In the genomic region with DNA sequence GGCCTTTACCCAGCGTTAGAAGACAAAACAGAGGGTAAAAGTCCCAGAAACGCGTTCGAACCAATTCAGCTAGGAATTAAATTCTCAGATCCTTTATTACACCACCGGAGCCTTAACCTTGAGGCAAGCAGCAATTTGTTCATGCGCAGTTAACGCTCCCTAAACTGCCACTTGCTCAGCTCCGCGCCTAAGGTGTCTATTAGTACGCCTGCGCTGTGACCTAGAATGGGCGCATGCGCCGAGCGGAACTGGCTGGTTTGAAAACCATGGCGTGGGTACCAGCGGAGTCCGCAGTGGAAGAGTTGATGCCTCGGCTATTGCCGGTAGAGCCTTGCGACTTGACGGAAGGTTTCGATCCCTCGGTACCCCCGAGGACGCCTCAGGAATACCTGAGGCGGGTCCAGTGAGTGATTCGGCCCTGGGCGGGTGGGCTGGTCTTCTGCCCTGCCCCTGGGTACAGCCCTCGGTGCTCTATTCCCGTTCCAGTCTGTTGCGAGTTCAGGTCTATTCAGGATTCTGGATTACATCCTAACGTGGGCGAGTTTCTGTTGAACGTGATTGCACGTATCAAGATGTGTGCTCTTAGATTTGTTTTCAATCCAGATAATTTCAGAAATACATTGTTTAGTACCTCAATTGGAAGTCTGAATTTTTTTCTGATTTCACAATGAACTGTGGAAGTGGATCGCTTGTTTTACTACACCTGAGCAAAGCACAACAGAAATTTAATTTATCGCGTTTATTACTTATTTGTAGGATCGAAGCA, we compare ENCODE assay signal across 1 cellular context.
TF ChIP-seq lines count a peak whose summit lies in the region.

A gene with protein sequence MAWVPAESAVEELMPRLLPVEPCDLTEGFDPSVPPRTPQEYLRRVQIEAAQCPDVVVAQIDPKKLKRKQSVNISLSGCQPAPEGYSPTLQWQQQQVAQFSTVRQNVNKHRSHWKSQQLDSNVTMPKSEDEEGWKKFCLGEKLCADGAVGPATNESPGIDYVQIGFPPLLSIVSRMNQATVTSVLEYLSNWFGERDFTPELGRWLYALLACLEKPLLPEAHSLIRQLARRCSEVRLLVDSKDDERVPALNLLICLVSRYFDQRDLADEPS (plus strand): TSS at position 251 of the 766 bp plus-strand sequence. CDS start 16 bp downstream, at position 267.

TF ChIP-seq in HepG2, 621 proteins besides CTCF, POLR2A, EP300 and RAD21 (continued from another document and continues in another):
- TF ChIP-seq, protein P1, sequence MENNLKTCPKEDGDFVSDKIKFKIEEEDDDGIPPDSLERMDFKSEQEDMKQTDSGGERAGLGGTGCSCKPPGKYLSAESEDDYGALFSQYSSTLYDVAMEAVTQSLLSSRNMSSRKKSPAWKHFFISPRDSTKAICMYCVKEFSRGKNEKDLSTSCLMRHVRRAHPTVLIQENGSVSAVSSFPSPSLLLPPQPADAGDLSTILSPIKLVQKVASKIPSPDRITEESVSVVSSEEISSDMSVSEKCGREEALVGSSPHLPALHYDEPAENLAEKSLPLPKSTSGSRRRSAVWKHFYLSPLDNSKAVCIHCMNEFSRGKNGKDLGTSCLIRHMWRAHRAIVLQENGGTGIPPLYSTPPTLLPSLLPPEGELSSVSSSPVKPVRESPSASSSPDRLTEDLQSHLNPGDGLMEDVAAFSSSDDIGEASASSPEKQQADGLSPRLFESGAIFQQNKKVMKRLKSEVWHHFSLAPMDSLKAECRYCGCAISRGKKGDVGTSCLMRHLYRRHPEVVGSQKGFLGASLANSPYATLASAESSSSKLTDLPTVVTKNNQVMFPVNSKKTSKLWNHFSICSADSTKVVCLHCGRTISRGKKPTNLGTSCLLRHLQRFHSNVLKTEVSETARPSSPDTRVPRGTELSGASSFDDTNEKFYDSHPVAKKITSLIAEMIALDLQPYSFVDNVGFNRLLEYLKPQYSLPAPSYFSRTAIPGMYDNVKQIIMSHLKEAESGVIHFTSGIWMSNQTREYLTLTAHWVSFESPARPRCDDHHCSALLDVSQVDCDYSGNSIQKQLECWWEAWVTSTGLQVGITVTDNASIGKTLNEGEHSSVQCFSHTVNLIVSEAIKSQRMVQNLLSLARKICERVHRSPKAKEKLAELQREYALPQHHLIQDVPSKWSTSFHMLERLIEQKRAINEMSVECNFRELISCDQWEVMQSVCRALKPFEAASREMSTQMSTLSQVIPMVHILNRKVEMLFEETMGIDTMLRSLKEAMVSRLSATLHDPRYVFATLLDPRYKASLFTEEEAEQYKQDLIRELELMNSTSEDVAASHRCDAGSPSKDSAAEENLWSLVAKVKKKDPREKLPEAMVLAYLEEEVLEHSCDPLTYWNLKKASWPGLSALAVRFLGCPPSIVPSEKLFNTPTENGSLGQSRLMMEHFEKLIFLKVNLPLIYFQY (CRISPR knock-in tag; IDR thresholded peaks at IDR 0.05; ENCODE audit: borderline replicate concordance): peak; percentile 83; the same call in 1 of the 2 replicates
- TF ChIP-seq HIVEP1 (CRISPR knock-in tag; IDR thresholded peaks at IDR 0.05) (0 out of 2 replicates have a peak, but pooled peaks have one; percentile 77), ZNF83 (CRISPR knock-in tag; IDR thresholded peaks at IDR 0.05; ENCODE audit: borderline replicate concordance) (peak; percentile 99; the same call in 1 of the 2 replicates), ZNF558 (CRISPR knock-in tag; IDR thresholded peaks at IDR 0.05; ENCODE audit: borderline replicate concordance) (no peak), JUND (CRISPR knock-in tag; IDR thresholded peaks at IDR 0.05) (no peak; the same call in 1 of the 2 replicates), BRD4 (CRISPR knock-in tag; IDR thresholded peaks at IDR 0.05) (peak; percentile 93), CBX1 (IDR thresholded peaks at IDR 0.05; ENCODE audit: low read depth) (peak; percentile 98), POLR2G (IDR thresholded peaks at IDR 0.05; ENCODE audit: low read depth, low read length) (peak; percentile 100), DNMT3B (CRISPR knock-in tag; conservative IDR thresholded peaks at IDR 0.05) (peak; percentile 83; the same call in 1 of the 2 replicates), ADNP (CRISPR knock-in tag; IDR thresholded peaks at IDR 0.05) (no peak), NCOA1 (CRISPR knock-in tag; IDR thresholded peaks at IDR 0.05) (peak; percentile 89; the same call in 1 of the 2 replicates), GTF3A (CRISPR knock-in tag; conservative IDR thresholded peaks at IDR 0.05) (0 out of 2 replicates have a peak, but pooled peaks have one; percentile 29), NFATC3 (CRISPR knock-in tag; IDR thresholded peaks at IDR 0.05) (peak; percentile 96), ZNF724P (CRISPR knock-in tag; IDR thresholded peaks at IDR 0.05; ENCODE audit: borderline replicate concordance) (peak; percentile 85; the same call in 1 of the 2 replicates), NR3C1 (CRISPR knock-in tag; IDR thresholded peaks at IDR 0.05) (no peak), ISX (CRISPR knock-in tag; conservative IDR thresholded peaks at IDR 0.05) (no peak; the same call in 1 of the 2 replicates), CEBPG (CRISPR knock-in tag; IDR thresholded peaks at IDR 0.05) (peak; percentile 61; the same call in 1 of the 2 replicates), MED13 (CRISPR knock-in tag; IDR thresholded peaks at IDR 0.05) (peak; percentile 86), ZNF7 (CRISPR knock-in tag; IDR thresholded peaks at IDR 0.05) (no peak), SMARCC2 (IDR thresholded peaks at IDR 0.05) (no peak), ZFP90 (CRISPR knock-in tag; IDR thresholded peaks at IDR 0.05; ENCODE audit: borderline replicate concordance) (peak; percentile 94), PAWR (CRISPR knock-in tag; IDR thresholded peaks at IDR 0.05; ENCODE audit: borderline replicate concordance) (no peak; the same call in 1 of the 2 replicates), ZNF501 (CRISPR knock-in tag; IDR thresholded peaks at IDR 0.05) (peak; percentile 100), ELF1 (CRISPR knock-in tag; IDR thresholded peaks at IDR 0.05) (peak; percentile 63), ISL2 (CRISPR knock-in tag; IDR thresholded peaks at IDR 0.05) (peak; percentile 88)
- TF ChIP-seq, protein P2, sequence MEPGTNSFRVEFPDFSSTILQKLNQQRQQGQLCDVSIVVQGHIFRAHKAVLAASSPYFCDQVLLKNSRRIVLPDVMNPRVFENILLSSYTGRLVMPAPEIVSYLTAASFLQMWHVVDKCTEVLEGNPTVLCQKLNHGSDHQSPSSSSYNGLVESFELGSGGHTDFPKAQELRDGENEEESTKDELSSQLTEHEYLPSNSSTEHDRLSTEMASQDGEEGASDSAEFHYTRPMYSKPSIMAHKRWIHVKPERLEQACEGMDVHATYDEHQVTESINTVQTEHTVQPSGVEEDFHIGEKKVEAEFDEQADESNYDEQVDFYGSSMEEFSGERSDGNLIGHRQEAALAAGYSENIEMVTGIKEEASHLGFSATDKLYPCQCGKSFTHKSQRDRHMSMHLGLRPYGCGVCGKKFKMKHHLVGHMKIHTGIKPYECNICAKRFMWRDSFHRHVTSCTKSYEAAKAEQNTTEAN (CRISPR knock-in tag; conservative IDR thresholded peaks at IDR 0.05): peak; percentile 95
- TF ChIP-seq, protein P3, sequence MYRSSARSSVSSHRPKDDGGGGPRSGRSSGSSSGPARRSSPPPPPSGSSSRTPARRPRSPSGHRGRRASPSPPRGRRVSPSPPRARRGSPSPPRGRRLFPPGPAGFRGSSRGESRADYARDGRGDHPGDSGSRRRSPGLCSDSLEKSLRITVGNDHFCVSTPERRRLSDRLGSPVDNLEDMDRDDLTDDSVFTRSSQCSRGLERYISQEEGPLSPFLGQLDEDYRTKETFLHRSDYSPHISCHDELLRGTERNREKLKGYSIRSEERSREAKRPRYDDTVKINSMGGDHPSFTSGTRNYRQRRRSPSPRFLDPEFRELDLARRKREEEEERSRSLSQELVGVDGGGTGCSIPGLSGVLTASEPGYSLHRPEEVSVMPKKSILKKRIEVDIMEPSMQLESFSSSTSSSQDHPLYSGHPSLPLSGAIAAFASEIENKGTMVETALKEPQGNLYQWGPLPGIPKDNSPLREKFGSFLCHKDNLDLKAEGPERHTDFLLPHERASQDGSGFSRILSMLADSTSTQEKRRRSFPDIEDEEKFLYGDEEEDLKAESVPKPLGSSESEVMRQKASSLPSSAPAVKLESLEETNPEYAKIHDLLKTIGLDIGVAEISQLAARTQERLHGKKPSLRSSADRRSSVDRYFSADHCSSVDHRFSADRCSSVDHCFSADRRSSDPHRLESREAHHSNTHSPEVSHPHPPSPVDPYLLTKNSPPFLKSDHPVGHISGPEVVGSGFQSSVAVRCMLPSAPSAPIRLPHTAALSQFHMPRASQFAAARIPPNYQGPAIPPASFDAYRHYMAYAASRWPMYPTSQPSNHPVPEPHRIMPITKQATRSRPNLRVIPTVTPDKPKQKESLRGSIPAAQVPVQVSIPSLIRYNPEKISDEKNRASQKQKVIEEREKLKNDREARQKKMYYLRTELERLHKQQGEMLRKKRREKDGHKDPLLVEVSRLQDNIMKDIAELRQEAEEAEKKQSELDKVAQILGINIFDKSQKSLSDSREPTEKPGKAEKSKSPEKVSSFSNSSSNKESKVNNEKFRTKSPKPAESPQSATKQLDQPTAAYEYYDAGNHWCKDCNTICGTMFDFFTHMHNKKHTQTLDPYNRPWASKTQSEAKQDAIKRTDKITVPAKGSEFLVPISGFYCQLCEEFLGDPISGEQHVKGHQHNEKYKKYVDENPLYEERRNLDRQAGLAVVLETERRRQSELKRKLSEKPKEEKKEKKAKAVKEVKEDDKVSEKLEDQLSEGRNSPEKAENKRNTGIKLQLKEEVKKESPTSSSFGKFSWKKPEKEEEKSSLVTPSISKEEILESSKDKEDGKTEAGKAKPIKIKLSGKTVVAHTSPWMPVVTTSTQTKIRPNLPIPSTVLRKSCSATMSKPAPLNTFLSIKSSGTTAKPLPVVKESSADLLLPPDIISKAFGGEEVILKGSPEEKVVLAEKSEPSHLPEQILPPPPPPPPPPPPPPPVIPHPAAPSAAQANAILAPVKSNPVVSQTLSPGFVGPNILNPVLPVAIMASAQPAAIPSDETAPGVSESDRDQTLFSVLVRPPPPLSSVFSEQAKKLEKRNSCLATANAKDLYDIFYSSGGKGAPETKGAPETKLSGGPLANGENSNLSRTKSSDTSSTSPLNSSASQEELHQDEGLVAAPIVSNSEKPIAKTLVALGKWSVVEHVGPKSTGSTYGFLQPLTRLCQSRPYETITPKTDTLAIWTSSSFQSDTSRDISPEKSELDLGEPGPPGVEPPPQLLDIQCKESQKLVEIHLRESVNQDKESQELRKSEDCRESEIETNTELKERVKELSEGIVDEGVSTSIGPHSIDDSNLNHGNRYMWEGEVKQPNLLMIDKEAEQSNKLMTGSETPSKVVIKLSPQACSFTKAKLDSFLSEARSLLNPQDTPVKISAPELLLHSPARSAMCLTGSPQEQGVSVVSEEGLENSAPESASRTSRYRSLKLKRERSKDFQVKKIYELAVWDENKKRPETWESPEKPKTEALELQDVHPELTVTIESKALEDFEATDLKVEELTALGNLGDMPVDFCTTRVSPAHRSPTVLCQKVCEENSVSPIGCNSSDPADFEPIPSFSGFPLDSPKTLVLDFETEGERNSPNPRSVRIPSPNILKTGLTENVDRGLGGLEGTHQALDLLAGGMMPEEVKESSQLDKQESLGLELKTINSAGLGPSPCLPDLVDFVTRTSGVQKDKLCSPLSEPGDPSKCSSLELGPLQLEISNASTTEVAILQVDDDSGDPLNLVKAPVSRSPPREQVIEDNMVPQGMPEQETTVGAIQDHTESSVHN (CRISPR knock-in tag; IDR thresholded peaks at IDR 0.05): peak; percentile 99
- TF ChIP-seq, protein P4, sequence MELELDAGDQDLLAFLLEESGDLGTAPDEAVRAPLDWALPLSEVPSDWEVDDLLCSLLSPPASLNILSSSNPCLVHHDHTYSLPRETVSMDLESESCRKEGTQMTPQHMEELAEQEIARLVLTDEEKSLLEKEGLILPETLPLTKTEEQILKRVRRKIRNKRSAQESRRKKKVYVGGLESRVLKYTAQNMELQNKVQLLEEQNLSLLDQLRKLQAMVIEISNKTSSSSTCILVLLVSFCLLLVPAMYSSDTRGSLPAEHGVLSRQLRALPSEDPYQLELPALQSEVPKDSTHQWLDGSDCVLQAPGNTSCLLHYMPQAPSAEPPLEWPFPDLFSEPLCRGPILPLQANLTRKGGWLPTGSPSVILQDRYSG (CRISPR knock-in tag; IDR thresholded peaks at IDR 0.05): peak; percentile 31
- TF ChIP-seq, protein P5, sequence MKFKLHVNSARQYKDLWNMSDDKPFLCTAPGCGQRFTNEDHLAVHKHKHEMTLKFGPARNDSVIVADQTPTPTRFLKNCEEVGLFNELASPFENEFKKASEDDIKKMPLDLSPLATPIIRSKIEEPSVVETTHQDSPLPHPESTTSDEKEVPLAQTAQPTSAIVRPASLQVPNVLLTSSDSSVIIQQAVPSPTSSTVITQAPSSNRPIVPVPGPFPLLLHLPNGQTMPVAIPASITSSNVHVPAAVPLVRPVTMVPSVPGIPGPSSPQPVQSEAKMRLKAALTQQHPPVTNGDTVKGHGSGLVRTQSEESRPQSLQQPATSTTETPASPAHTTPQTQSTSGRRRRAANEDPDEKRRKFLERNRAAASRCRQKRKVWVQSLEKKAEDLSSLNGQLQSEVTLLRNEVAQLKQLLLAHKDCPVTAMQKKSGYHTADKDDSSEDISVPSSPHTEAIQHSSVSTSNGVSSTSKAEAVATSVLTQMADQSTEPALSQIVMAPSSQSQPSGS (CRISPR knock-in tag; IDR thresholded peaks at IDR 0.05): peak; percentile 79; the same call in 1 of the 2 replicates
- TF ChIP-seq, protein P6, sequence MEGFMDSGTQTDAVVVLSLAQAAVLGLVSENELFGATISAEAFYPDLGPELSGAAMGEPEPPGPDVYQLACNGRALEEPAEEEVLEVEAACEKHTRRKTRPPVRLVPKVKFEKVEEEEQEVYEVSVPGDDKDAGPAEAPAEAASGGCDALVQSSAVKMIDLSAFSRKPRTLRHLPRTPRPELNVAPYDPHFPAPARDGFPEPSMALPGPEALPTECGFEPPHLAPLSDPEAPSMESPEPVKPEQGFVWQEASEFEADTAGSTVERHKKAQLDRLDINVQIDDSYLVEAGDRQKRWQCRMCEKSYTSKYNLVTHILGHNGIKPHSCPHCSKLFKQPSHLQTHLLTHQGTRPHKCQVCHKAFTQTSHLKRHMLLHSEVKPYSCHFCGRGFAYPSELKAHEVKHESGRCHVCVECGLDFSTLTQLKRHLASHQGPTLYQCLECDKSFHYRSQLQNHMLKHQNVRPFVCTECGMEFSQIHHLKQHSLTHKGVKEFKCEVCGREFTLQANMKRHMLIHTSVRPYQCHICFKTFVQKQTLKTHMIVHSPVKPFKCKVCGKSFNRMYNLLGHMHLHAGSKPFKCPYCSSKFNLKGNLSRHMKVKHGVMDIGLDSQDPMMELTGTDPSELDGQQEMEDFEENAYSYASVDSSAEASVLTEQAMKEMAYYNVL (CRISPR knock-in tag; IDR thresholded peaks at IDR 0.05; ENCODE audit: borderline replicate concordance): peak; percentile 93
- TF ChIP-seq, protein P7, sequence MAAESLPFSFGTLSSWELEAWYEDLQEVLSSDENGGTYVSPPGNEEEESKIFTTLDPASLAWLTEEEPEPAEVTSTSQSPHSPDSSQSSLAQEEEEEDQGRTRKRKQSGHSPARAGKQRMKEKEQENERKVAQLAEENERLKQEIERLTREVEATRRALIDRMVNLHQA (CRISPR knock-in tag; IDR thresholded peaks at IDR 0.05): peak; percentile 58; the same call in 1 of the 2 replicates
- TF ChIP-seq, protein P8, sequence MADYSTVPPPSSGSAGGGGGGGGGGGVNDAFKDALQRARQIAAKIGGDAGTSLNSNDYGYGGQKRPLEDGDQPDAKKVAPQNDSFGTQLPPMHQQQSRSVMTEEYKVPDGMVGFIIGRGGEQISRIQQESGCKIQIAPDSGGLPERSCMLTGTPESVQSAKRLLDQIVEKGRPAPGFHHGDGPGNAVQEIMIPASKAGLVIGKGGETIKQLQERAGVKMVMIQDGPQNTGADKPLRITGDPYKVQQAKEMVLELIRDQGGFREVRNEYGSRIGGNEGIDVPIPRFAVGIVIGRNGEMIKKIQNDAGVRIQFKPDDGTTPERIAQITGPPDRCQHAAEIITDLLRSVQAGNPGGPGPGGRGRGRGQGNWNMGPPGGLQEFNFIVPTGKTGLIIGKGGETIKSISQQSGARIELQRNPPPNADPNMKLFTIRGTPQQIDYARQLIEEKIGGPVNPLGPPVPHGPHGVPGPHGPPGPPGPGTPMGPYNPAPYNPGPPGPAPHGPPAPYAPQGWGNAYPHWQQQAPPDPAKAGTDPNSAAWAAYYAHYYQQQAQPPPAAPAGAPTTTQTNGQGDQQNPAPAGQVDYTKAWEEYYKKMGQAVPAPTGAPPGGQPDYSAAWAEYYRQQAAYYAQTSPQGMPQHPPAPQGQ (CRISPR knock-in tag; IDR thresholded peaks at IDR 0.05; ENCODE audit: borderline replicate concordance): no peak
